In the genomic region with DNA sequence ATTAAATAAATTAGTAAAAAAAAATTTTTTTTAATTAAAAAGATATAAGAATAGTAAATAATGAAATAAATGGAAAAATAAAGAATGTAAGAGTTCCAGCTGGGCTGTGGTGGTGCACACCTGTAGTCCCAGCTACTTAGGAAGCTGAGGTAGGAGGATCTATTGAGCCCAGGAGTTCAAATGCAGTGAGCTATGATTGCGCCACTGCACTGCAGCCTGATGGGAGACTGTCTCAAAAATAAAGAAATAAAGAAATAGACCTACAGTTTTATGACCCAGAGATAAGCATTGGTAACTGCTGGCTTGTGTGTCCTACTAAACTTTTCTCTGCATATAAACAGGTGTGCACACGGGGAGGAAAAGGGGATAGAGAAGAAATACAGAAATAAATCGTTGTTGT, we compare ENCODE assay signal across 8 cellular contexts. TPM values are rescaled to one million over a fixed set of nuclear protein-coding genes. Genes with fewer than 3 reads are reported as not detected.
DNase-seq lines count a peak whose midpoint lies in the region; ATAC-seq and TF ChIP-seq lines count a peak whose summit lies in the region.

No MANE protein-coding gene starts in this region.

- ATAC-seq in heart left ventricle = no peak
- no peak for ATAC-seq in Right ventricle myocardium superior (ENCODE audit: poor library complexity)
- no peak for ATAC-seq in left lung
- ATAC-seq in HG03354 (IDR thresholded peaks at IDR 0.05; ENCODE audit: poor library complexity, severe bottlenecking, unreplicated experiment) = no peak
- no peak for ATAC-seq in GM21390 (IDR thresholded peaks at IDR 0.05; ENCODE audit: unreplicated experiment)

- peaks cover 7% of the 10 kb centered on the region for H3K36me3 Mint-ChIP-seq in activated naive CD8-positive, alpha-beta T cell treated with anti-CD3 and anti-CD28 coated beads for 36 hours
- no peaks in the 10 kb centered on the region for H3K36me3 Mint-ChIP-seq in type B pancreatic cell

- no peaks in the 10 kb centered on the region for H3K27me3 Mint-ChIP-seq in activated naive CD8-positive, alpha-beta T cell treated with anti-CD3 and anti-CD28 coated beads for 36 hours
- H3K27me3 Mint-ChIP-seq in type B pancreatic cell = peaks cover 9% of the 10 kb centered on the region

- H3K27ac ChIP-seq in heart left ventricle (peak overlapping the region in 2 of 12 donors; percentile 7 to 77), left lung (peak overlapping the region; percentile 63 to 81)

- H3K4me3 Mint-ChIP-seq in activated naive CD8-positive, alpha-beta T cell treated with anti-CD3 and anti-CD28 coated beads for 36 hours = peak overlapping the region; percentile 84
- peak overlapping the region; percentile 82 for H3K4me3 Mint-ChIP-seq in type B pancreatic cell

- WGBS in heart left ventricle, 4 donors = 60 to 75% (median 68%) methylated on average over 3 of the region's 3 CpGs

- H3K9me3 Mint-ChIP-seq in activated naive CD8-positive, alpha-beta T cell treated with anti-CD3 and anti-CD28 coated beads for 36 hours = peaks cover 7% of the 10 kb centered on the region
- no peaks in the 10 kb centered on the region for H3K9me3 Mint-ChIP-seq in type B pancreatic cell

- H3K4me1 Mint-ChIP-seq in activated naive CD8-positive, alpha-beta T cell treated with anti-CD3 and anti-CD28 coated beads for 36 hours = peaks cover 34% of the 10 kb centered on the region
- peaks cover 17% of the 10 kb centered on the region for H3K4me1 Mint-ChIP-seq in type B pancreatic cell (ENCODE audit: unreplicated experiment)

- intact Hi-C loops in heart left ventricle (cut with DNase I) (loop anchor here in 2 of 10 donors (2.0 to 10.0 kb wide), 3 partner anchors 42 to 265 kb away; a partner anchor contains a TSS), Right ventricle myocardium superior (cut with DNase I) (loop anchor here (5.0 kb wide), 1 partner anchor 145 kb away; no protein-coding TSS in a partner anchor), left lung (cut with DNase I) (no loop called here)

- H3K9me3 ChIP-seq in heart left ventricle (no peaks in the 10 kb centered on the region), left lung (no peaks in the 10 kb centered on the region)

- TF ChIP-seq POLR2A in heart left ventricle (IDR thresholded peaks at IDR 0.05) = no peak

- H3K4me3 ChIP-seq in heart left ventricle (peak overlapping the region in 8 of 12 donors; percentile 27 to 58 (median 48)), left lung (peak overlapping the region; percentile 18 to 34)

- H3K4me1 ChIP-seq in heart left ventricle = peaks cover 0 to 25% (median 5%) of the 10 kb centered on the region in 12 donors
- H3K4me1 ChIP-seq in left lung = peaks cover 9 to 20% of the 10 kb centered on the region in 2 donors

- peak overlapping the region; percentile 92 for H3K27ac Mint-ChIP-seq in activated naive CD8-positive, alpha-beta T cell treated with anti-CD3 and anti-CD28 coated beads for 36 hours
- peak overlapping the region; percentile 66 for H3K27ac Mint-ChIP-seq in type B pancreatic cell

- no peaks in the 10 kb centered on the region for H3K27me3 ChIP-seq in heart left ventricle
- no peaks in the 10 kb centered on the region for H3K27me3 ChIP-seq in left lung

- H3K36me3 ChIP-seq in heart left ventricle = no peaks in the 10 kb centered on the region
- no peaks in the 10 kb centered on the region for H3K36me3 ChIP-seq in left lung

- TF ChIP-seq CTCF in heart left ventricle (IDR thresholded peaks at IDR 0.05) (no peak), left lung (IDR thresholded peaks at IDR 0.05) (no peak), type B pancreatic cell (conservative IDR thresholded peaks at IDR 0.05) (no peak)

- DNase-seq in heart left ventricle = no peak
- no peak for DNase-seq in Right ventricle myocardium superior
- DNase-seq in activated naive CD8-positive, alpha-beta T cell treated with anti-CD3 and anti-CD28 coated beads for 36 hours = no peak
- no peak for DNase-seq in left lung
- DNase-seq in type B pancreatic cell (ENCODE audit: extremely low spot score, unreplicated experiment) = no peak
- no peak for DNase-seq in HPDE6-E6E7 (ENCODE audit: extremely low spot score)

RNA-seq across cellular contexts. Expression of a gene that starts 7.8 kb away (rescaled TPM):
- 1 to 10 TPM; 2.1 to 7.5 (median 3.9) TPM for total RNA-seq in heart left ventricle
- 1 to 10 TPM; 1.1 to 3.2 TPM for polyA plus RNA-seq in heart left ventricle
- 3.3 TPM for total RNA-seq in Right ventricle myocardium superior
- total RNA-seq in activated naive CD8-positive, alpha-beta T cell treated with anti-CD3 and anti-CD28 coated beads for 36 hours = 10 to 100 TPM; 25.5 to 25.9 TPM
- 10 to 100 TPM; 17.4 to 36.3 TPM for total RNA-seq in left lung
- total RNA-seq in type B pancreatic cell (ENCODE audit: low replicate concordance) = 16.1 and 18.5 TPM in 2 replicates

RNA-seq across cellular contexts. Expression of a gene that starts 28.3 kb away (rescaled TPM):
- total RNA-seq in heart left ventricle (not detected), Right ventricle myocardium superior (not detected), left lung (not detected), type B pancreatic cell (ENCODE audit: low replicate concordance) (0.70 and 1.2 TPM in 2 replicates)
- not detected for polyA plus RNA-seq in heart left ventricle
- total RNA-seq in activated naive CD8-positive, alpha-beta T cell treated with anti-CD3 and anti-CD28 coated beads for 36 hours = not detected

RNA-seq across cellular contexts. Expression of a gene that starts 41.7 kb away (rescaled TPM):
- total RNA-seq in heart left ventricle (10 to 100 TPM; 25.6 to 39.3 (median 29.6) TPM), Right ventricle myocardium superior (31.4 TPM), left lung (10 to 100 TPM; 41.8 to 45.2 TPM), type B pancreatic cell (ENCODE audit: low replicate concordance) (69.4 and 92.5 TPM in 2 replicates)
- polyA plus RNA-seq in heart left ventricle = 10 to 100 TPM; 17.7 to 34.3 TPM
- total RNA-seq in activated naive CD8-positive, alpha-beta T cell treated with anti-CD3 and anti-CD28 coated beads for 36 hours = 100 to 1,000 TPM; 118 to 121 TPM

RNA-seq across cellular contexts. Expression of a gene that starts 46.2 kb away (rescaled TPM):
- total RNA-seq in heart left ventricle (under 1 TPM in 4 of 9 donors, not detected in 5; 0.13 to 0.44 (median 0.17) TPM), Right ventricle myocardium superior (0.13 TPM), left lung (under 1 TPM in 1 of 2 donors, not detected in 1; 0.32 TPM), type B pancreatic cell (ENCODE audit: low replicate concordance) (0.55 and 1.7 TPM in 2 replicates)
- polyA plus RNA-seq in heart left ventricle = 1 to 10 TPM in 1 of 2 donors, under 1 TPM in 1; 0.08 to 1.6 TPM
- total RNA-seq in activated naive CD8-positive, alpha-beta T cell treated with anti-CD3 and anti-CD28 coated beads for 36 hours = not detected

RNA-seq across cellular contexts. Expression of a gene that starts 52.8 kb away (rescaled TPM):
- total RNA-seq in heart left ventricle (100 to 1,000 TPM in 7 of 9 donors, 10 to 100 TPM in 2; 57.5 to 298 (median 143) TPM), Right ventricle myocardium superior (95.4 TPM), left lung (10 to 100 TPM in 1 of 2 donors, 1 to 10 TPM in 1; 8.2 to 31.8 TPM), type B pancreatic cell (ENCODE audit: low replicate concordance) (1.3 and 2.5 TPM in 2 replicates)
- polyA plus RNA-seq in heart left ventricle = 100 to 1,000 TPM; 152 to 277 TPM
- under 1 TPM; 0.20 to 0.33 TPM for total RNA-seq in activated naive CD8-positive, alpha-beta T cell treated with anti-CD3 and anti-CD28 coated beads for 36 hours
